ENCODE assay signal across 8 cellular contexts in the genomic region with DNA sequence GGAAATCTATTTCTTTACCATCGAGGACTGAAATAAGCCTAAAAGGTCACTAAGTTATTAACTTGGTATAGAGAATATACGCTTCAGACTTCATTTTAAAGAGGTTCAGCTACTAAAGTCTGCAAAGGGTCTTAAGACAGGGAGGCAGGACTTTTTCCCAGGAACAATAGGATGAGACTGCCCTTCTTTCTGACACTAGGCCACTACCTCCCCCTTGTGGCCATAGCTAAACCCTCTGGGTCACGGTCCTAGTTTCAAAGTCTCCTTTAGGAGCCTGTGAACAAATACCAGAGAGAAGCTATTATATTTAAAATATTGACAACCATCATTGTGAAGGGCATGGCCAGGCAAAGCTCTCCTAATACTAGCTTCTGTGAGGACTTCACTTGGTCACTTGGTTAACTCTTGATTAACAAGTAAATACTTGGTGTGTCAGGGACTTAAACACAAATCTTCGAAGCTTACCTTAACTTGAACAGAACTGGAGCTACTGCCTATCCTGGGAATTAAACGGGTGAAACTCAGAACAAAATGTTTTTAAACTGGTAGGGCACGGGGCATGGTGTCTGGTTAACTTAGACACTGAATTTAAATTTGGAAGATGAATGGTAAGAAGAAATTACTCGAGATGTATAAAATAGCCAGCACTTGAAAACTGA.
DNase-seq lines count a peak whose midpoint lies in the region; ATAC-seq, FAIRE-seq and TF ChIP-seq lines count a peak whose summit lies in the region.

No MANE protein-coding gene starts in this region.

- H3K9ac ChIP-seq in OCI-LY3 (ENCODE audit: low read length) (no peak overlapping the region), HepG2 (ENCODE audit: insufficient read depth, low read depth, low read length) (no peak overlapping the region)

- CTCF ChIA-PET in Calu3 (lab: Charles Lee) (interaction anchor here (0.6 to 1.9 kb wide), 7 partner anchors 8 to 204 kb away, joined by 3 to 11 read pairs (median 4); partner anchors contain the start of gene CCDC6), HepG2 (lab: Yijun Ruan, JAX; ENCODE audit: low intra/inter-chr PET ratio, low total read pairs) (interaction anchor here (0.8 to 2.3 kb wide), 2 partner anchors 202 to 204 kb away, joined by 4 to 14 read pairs; no protein-coding TSS in a partner anchor)

- H3K36me3 ChIP-seq in OCI-LY3 (replicated peaks; ENCODE audit: low read depth, low read length) (peaks cover 6% of the 10 kb centered on the region), HepG2 (replicated peaks in 1 of 2; ENCODE audit: control insufficient read depth in 1 of 2, insufficient read depth in 2 of 2, low read length in 2 of 2) (peaks cover 4 to 27% of the 10 kb centered on the region in 2 experiments)

- intact Hi-C loops in Calu3 (cut with micrococcal nuclease; ENCODE audit: unreplicated experiment), result loop anchor here (1.0 kb wide), 2 partner anchors 202 to 204 kb away; no protein-coding TSS in a partner anchor
- intact Hi-C loops in HepG2 (cut with micrococcal nuclease; ENCODE audit: unreplicated experiment), result loop anchor here (1.0 to 2.0 kb wide), 4 partner anchors 76 to 218 kb away; partner anchors contain the start of gene CCDC6

- H3K27ac ChIP-seq in OCI-LY3 (ENCODE audit: low read length) (no peak overlapping the region), coronary artery (no peak overlapping the region), HepG2 (ENCODE audit: extremely low read length, insufficient read depth, low read length) (no peak overlapping the region)

- no peak overlapping the region for H3K27ac Mint-ChIP-seq in Calu3 (ENCODE audit: unreplicated experiment)

- H3K9me3 ChIP-seq in OCI-LY3 (ENCODE audit: insufficient read depth, low read length), result no peaks in the 10 kb centered on the region
- no peaks in the 10 kb centered on the region for H3K9me3 ChIP-seq in HepG2 (ENCODE audit: low read length)

- H3K4me3 ChIP-seq in OCI-LY3 (ENCODE audit: low read length) (no peak overlapping the region), coronary artery (no peak overlapping the region), HepG2 (replicated peaks in 1 of 3; ENCODE audit: insufficient read depth in 1 of 3, low read depth in 2 of 3, low read length in 3 of 3) (no peak overlapping the region)

- H3K36me3 Mint-ChIP-seq in Calu3 (ENCODE audit: insufficient read depth, unreplicated experiment), result peaks cover 27% of the 10 kb centered on the region

- 78% methylated on average over 7 of the region's 7 CpGs for WGBS in HepG2 (ENCODE audit: low lambda C conversion rate)

- in situ Hi-C loops in HepG2 (cut with HindIII; ENCODE audit: extremely low pct_ligation_motif_present, low pct_unique_long_range_greater_than_20kb), result no loop called here

- ATAC-seq in HepG2 (peak; percentile 90), HG03439 (IDR thresholded peaks at IDR 0.05; ENCODE audit: unreplicated experiment) (no peak), HG03039 (IDR thresholded peaks at IDR 0.05; ENCODE audit: unreplicated experiment) (no peak)

- no peaks in the 10 kb centered on the region for H3K79me2 ChIP-seq in OCI-LY3 (ENCODE audit: low read length)
- H3K79me2 ChIP-seq in HepG2 (ENCODE audit: insufficient read depth, low read length), result no peaks in the 10 kb centered on the region

- peak; percentile 66 for DNase-seq in Calu3
- peak; percentile 55 for DNase-seq in H54 (ENCODE audit: insufficient read length, low spot score)
- DNase-seq in coronary artery (ENCODE audit: low spot score), result no peak
- peak; percentile 38 for DNase-seq in HepG2 (ENCODE audit: low spot score)
- DNase-seq in amniotic stem cell (lab: John Stamatoyannopoulos, UW), result no peak

- H3K4me1 ChIP-seq in OCI-LY3 (ENCODE audit: low read length) (peaks cover 14% of the 10 kb centered on the region), HepG2 (ENCODE audit: insufficient read depth, low read length) (no peaks in the 10 kb centered on the region)

- H3K4me2 ChIP-seq in OCI-LY3 (ENCODE audit: low read length) (no peak overlapping the region), HepG2 (ENCODE audit: low read depth, low read length) (no peak overlapping the region)

- H4K20me1 ChIP-seq in OCI-LY3 (ENCODE audit: insufficient read depth, low read length) (no peaks in the 10 kb centered on the region), HepG2 (ENCODE audit: insufficient read depth, low read length) (no peaks in the 10 kb centered on the region; the same call in 1 of the 2 replicates)

- no peak for TF ChIP-seq RAD21 in HepG2 (CRISPR knock-in tag; IDR thresholded peaks at IDR 0.05)

- TF ChIP-seq CTCF in Calu3 (IDR thresholded peaks at IDR 0.05; ENCODE audit: unreplicated experiment) (peak; percentile 85), OCI-LY3 (IDR thresholded peaks at IDR 0.05; ENCODE audit: low read depth, low read length) (peak; percentile 64), coronary artery (IDR thresholded peaks at IDR 0.05) (peak; percentile 72), HepG2 (CRISPR knock-in tag; IDR thresholded peaks at IDR 0.05) (peak; percentile 73)

- no peaks in the 10 kb centered on the region for H3K9me3 Mint-ChIP-seq in Calu3 (ENCODE audit: low read depth, unreplicated experiment)

- FAIRE-seq in H54 (lab: Jason Lieb, UNC) (peak; percentile 87), HepG2 (lab: Jason Lieb, UNC) (peak; percentile 68)

- TF ChIP-seq POLR2A in H54 (IDR thresholded peaks at IDR 0.05; ENCODE audit: low read depth, low read length) (no peak), HepG2 (IDR thresholded peaks at IDR 0.05; ENCODE audit: insufficient read depth in 1 of 2, low read depth in 2 of 2, low read length in 2 of 2) (no peak)

- no peaks in the 10 kb centered on the region for H3K27me3 Mint-ChIP-seq in Calu3 (ENCODE audit: unreplicated experiment)

- H3K4me1 Mint-ChIP-seq in Calu3 (ENCODE audit: low read depth, unreplicated experiment), result peaks cover 15% of the 10 kb centered on the region

- H3K4me3 Mint-ChIP-seq in Calu3 (ENCODE audit: low read depth, unreplicated experiment), result no peak overlapping the region

- H2AFZ ChIP-seq in OCI-LY3 (ENCODE audit: low read depth, low read length) (no peak overlapping the region), HepG2 (ENCODE audit: low read length) (no peak overlapping the region)

- POLR2A ChIA-PET in HepG2 (lab: Yijun Ruan, JAX), result no interaction called here

- BruUV-seq in Calu3 (replicated peaks; lab: Mats Ljungman, UMichigan) (TSS peak; percentile 6), HepG2 (replicated peaks; lab: Mats Ljungman, UMichigan) (no TSS peak)

- H3K27me3 ChIP-seq in OCI-LY3 (ENCODE audit: low read depth, low read length) (no peaks in the 10 kb centered on the region), HepG2 (ENCODE audit: control insufficient read depth in 1 of 2, insufficient read depth in 2 of 2, low read length in 2 of 2) (no peaks in the 10 kb centered on the region)

- TF ChIP-seq EP300 in HepG2 (IDR thresholded peaks at IDR 0.05; ENCODE audit: low read depth in 2 of 2, low read length in 2 of 2) (no peak), HepG2 (CRISPR knock-in tag; IDR thresholded peaks at IDR 0.05; ENCODE audit: borderline replicate concordance) (no peak)

TF ChIP-seq in HepG2, 621 proteins besides CTCF, POLR2A, EP300 and RAD21:
- TF ChIP-seq STAG1 (CRISPR knock-in tag; IDR thresholded peaks at IDR 0.05) (peak; percentile 50), XRCC5 (optimal IDR thresholded peaks at IDR 0.05; ENCODE audit: low read length) (peak; percentile 24), SSRP1 (CRISPR knock-in tag; IDR thresholded peaks at IDR 0.05) (no peak), SMC3 (IDR thresholded peaks at IDR 0.05; ENCODE audit: low read length) (peak; percentile 71)

Comparison
In these comparisons a context has a peak if more than half of its experiments do, and no peak if none do; other contexts are left out.
1. DNase-seq: peak in Calu3 (single experiment), H54 (single experiment) and HepG2 (single experiment); none in coronary artery (single experiment) and amniotic stem cell (single experiment).
2. Peak in every context shown above with its lines, with median percentiles within 50 percentile points of each other: CTCF ChIP-seq.